ENCODE assay signal across 22 cellular contexts in the genomic region with DNA sequence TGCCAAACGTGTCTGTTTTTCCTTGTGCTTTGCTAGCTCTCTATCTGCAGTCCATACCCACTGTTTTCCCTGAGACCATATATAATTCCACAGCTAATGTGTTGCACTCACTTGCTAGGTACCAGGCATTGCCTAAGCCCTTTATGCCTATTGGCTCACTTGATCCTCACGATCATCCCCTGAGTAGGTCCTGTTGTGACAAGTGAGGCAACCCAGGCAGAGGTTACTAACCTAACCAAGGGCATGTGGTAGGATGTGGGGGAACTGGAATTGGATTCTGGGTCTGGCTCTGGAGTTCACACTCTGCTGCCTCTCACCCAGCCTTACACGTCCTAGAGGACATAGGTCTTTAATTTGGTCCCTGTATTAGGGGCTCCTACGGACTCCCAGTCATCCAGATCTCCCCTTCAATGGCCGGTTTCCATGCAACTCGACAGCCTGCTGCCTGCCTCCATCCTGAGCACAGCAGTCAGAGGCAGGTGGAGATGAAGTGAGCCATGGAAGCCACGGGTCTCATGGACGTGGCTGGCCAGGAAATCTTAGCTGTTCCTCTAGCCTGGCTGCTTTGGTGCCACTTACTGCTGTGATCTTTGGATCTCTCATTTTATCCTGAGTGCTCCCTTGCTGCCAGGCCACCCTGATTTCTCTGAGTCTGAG. TPM values are rescaled to one million over a fixed set of nuclear protein-coding genes. Genes with fewer than 3 reads are reported as not detected.
A peak's percentile ranks its signal among the peaks of the same experiment; 100 is the strongest.
DNase-seq lines count a peak whose midpoint lies in the region; ATAC-seq and TF ChIP-seq lines count a peak whose summit lies in the region.
"Had no signal": no experiment of that assay in that cellular context is flagged by ENCODE, and none has a peak within 500 bp of the region (broad histone marks: within the 10 kb centered on the region; RNA-seq: fewer than 3 reads in every experiment).

No MANE protein-coding gene starts in this region.

- CTCF ChIA-PET in Caco-2 (lab: Charles Lee), result interaction anchor here (0.6 to 3.7 kb wide), 4 partner anchors 9 to 215 kb away, joined by 3 to 20 read pairs (median 6); no protein-coding TSS in a partner anchor

- H3K27me3 Mint-ChIP-seq in Caco-2 (ENCODE audit: insufficient read depth, unreplicated experiment), result no peaks in the 10 kb centered on the region

- peak overlapping the region; percentile 65 for H3K18ac ChIP-seq in neuronal stem cell (ENCODE audit: low read length)

- H3K9me3 ChIP-seq in Caco-2 (no peaks in the 10 kb centered on the region), SJCRH30 (replicated peaks) (no peaks in the 10 kb centered on the region), esophagus muscularis mucosa (no peaks in the 10 kb centered on the region), neuronal stem cell (replicated peaks in 1 of 2; ENCODE audit: control insufficient read depth in 2 of 2, insufficient read depth in 1 of 2, low read depth in 1 of 2, low read length in 2 of 2) (no peaks in the 10 kb centered on the region)
- H3K9me3 ChIP-seq: tibial nerve had no signal

- peaks cover 52% of the 10 kb centered on the region for H3K4me1 Mint-ChIP-seq in Caco-2 (ENCODE audit: low read depth, unreplicated experiment)
- H3K4me1 Mint-ChIP-seq: activated B cell treated with CpG ODN at 0.5 μM for 24 hours, naive B cell had no signal

- no peak overlapping the region for H3K23ac ChIP-seq in neuronal stem cell (ENCODE audit: low read depth, low read length, poor library complexity)

- intact Hi-C loops in Caco-2 (cut with micrococcal nuclease; ENCODE audit: unreplicated experiment) (no loop called here), esophagus muscularis mucosa (cut with DNase I) (no loop called here)

- TF ChIP-seq CTCF in Caco-2 (IDR thresholded peaks at IDR 0.05; ENCODE audit: insufficient read depth in 1 of 2, low read depth in 1 of 2, low read length in 1 of 2, severe bottlenecking in 1 of 2, unreplicated experiment in 1 of 2), result no peak
- TF ChIP-seq CTCF in esophagus muscularis mucosa (IDR thresholded peaks at IDR 0.05), result no peak

- H3K4me3 Mint-ChIP-seq in Caco-2 (ENCODE audit: unreplicated experiment), result peak overlapping the region; percentile 18
- H3K4me3 Mint-ChIP-seq: activated B cell treated with CpG ODN at 0.5 μM for 24 hours, naive B cell had no signal

- BruUV-seq in Caco-2 (replicated peaks; lab: Mats Ljungman, UMichigan), result no TSS peak

- no peak overlapping the region for H2BK5ac ChIP-seq in neuronal stem cell (ENCODE audit: low read length)

- H3K79me1 ChIP-seq in neuronal stem cell (ENCODE audit: low read depth, low read length), result no peaks in the 10 kb centered on the region

- no peak overlapping the region for H4K8ac ChIP-seq in neuronal stem cell (ENCODE audit: low read depth, low read length)

- peak overlapping the region; percentile 92 for H3K27ac Mint-ChIP-seq in Caco-2 (ENCODE audit: unreplicated experiment)
- H3K27ac Mint-ChIP-seq: activated B cell treated with CpG ODN at 0.5 μM for 24 hours, naive B cell had no signal

- no peak for DNase-seq in Caco-2
- DNase-seq in SJCRH30, result no peak
- DNase-seq in esophagus muscularis mucosa (ENCODE audit: extremely low spot score), result no peak
- DNase-seq in neuronal stem cell (ENCODE audit: low spot score), result no peak
- no peak for DNase-seq in DMS114 treated with DMSO at 0.1 percent for 48 hours (lab: John Stamatoyannopoulos, UW; ENCODE audit: unreplicated experiment)
- no peak for DNase-seq in UCSD-AML1 (lab: John Stamatoyannopoulos, UW; ENCODE audit: unreplicated experiment)
- DNase-seq: activated B cell treated with CpG ODN at 0.5 μM for 24 hours; activated naive CD4-positive, alpha-beta T cell treated with Interleukin-2 at 50 U/mL for 16 hours; caudate nucleus; islet precursor cell; naive B cell; NCI-H1436; NCI-H226; OCI-M1; retina; stimulated activated CD4-positive, alpha-beta T cell treated with anti-CD3 and anti-CD28 coated beads, Interleukin-2, amount 100 ng/mL, for 24 hours; T-helper 1 cell had no signal

- H3K4me2 ChIP-seq in neuronal stem cell (ENCODE audit: insufficient read depth, low read length, poor library complexity, severe bottlenecking), result no peak overlapping the region
- H3K4me2 ChIP-seq: KMS-11 had no signal

- no peak overlapping the region for H3K9ac ChIP-seq in neuronal stem cell (ENCODE audit: low read depth, low read length, poor library complexity)
- H3K9ac ChIP-seq: KMS-11 had no signal

- no peaks in the 10 kb centered on the region for H3K9me3 Mint-ChIP-seq in Caco-2 (ENCODE audit: unreplicated experiment)
- H3K9me3 Mint-ChIP-seq: activated B cell treated with CpG ODN at 0.5 μM for 24 hours, naive B cell had no signal

- no peak for TF ChIP-seq POLR2A in esophagus muscularis mucosa (IDR thresholded peaks at IDR 0.05; ENCODE audit: low read depth)

- H3K27ac ChIP-seq in SJCRH30 (peak overlapping the region; percentile 89; the same call in 1 of the 2 replicates), esophagus muscularis mucosa (replicated peaks in 1 of 4) (peak overlapping the region; percentile 49 to 74 (median 69)), neuronal stem cell (replicated peaks; ENCODE audit: low read length) (peak overlapping the region; percentile 91)
- H3K27ac ChIP-seq: HL-60, KMS-11 had no signal

- H3K36me3 ChIP-seq in Caco-2 (ENCODE audit: control insufficient read depth, insufficient read depth, low read length), result no peaks in the 10 kb centered on the region
- H3K36me3 ChIP-seq in SJCRH30, result no peaks in the 10 kb centered on the region
- no peaks in the 10 kb centered on the region for H3K36me3 ChIP-seq in esophagus muscularis mucosa
- H3K36me3 ChIP-seq in neuronal stem cell (replicated peaks in 1 of 2; ENCODE audit: control insufficient read depth in 2 of 2, insufficient read depth in 2 of 2, low read length in 2 of 2), result no peaks in the 10 kb centered on the region
- H3K36me3 ChIP-seq: tibial nerve had no signal

- WGBS in esophagus muscularis mucosa, result 91% methylated on average over 8 of the region's 8 CpGs
- WGBS in neuronal stem cell (ENCODE audit: extremely low coverage in 2 of 2, insufficient read length in 2 of 2, insufficient replicate concordance in 1 of 2), 2 donors, result no CpG with 5 or more reads among the region's 8 CpGs

- no peak for TF ChIP-seq EP300 in esophagus muscularis mucosa (IDR thresholded peaks at IDR 0.05)

- peaks cover 19% of the 10 kb centered on the region for H3K36me3 Mint-ChIP-seq in Caco-2 (ENCODE audit: insufficient read depth, unreplicated experiment)
- H3K36me3 Mint-ChIP-seq: naive B cell had no signal

- no peak overlapping the region for H3K14ac ChIP-seq in neuronal stem cell (ENCODE audit: low read length)

- no peak overlapping the region for H2AK5ac ChIP-seq in neuronal stem cell (ENCODE audit: low read depth, low read length)

- peak overlapping the region; percentile 4 for H2BK120ac ChIP-seq in neuronal stem cell (ENCODE audit: low read depth, low read length)

- no peaks in the 10 kb centered on the region for H3K27me3 ChIP-seq in Caco-2 (replicated peaks; ENCODE audit: control insufficient read depth, insufficient read depth, low read length)
- H3K27me3 ChIP-seq in SJCRH30, result no peaks in the 10 kb centered on the region
- H3K27me3 ChIP-seq in esophagus muscularis mucosa, result no peaks in the 10 kb centered on the region
- no peaks in the 10 kb centered on the region for H3K27me3 ChIP-seq in neuronal stem cell (ENCODE audit: control insufficient read depth in 3 of 3, insufficient read depth in 3 of 3, low read depth in 1 of 3, low read length in 3 of 3)
- H3K27me3 ChIP-seq: tibial nerve had no signal

- peaks cover 70% of the 10 kb centered on the region for H3K4me1 ChIP-seq in Caco-2
- H3K4me1 ChIP-seq in SJCRH30, result peaks cover 55% of the 10 kb centered on the region
- H3K4me1 ChIP-seq in esophagus muscularis mucosa, result peaks cover 44 to 64% (median 49%) of the 10 kb centered on the region in 4 donors
- peaks cover 13 to 25% of the 10 kb centered on the region in 2 donors for H3K4me1 ChIP-seq in neuronal stem cell (ENCODE audit: control insufficient read depth in 2 of 2, insufficient read depth in 1 of 2, low read depth in 1 of 2, low read length in 2 of 2)

- no peak overlapping the region for H3K4me3 ChIP-seq in Caco-2 (ENCODE audit: low read depth, low read length)
- H3K4me3 ChIP-seq in SJCRH30, result no peak overlapping the region
- H3K4me3 ChIP-seq in esophagus muscularis mucosa, result no peak overlapping the region
- H3K4me3 ChIP-seq in neuronal stem cell (ENCODE audit: low read length in 2 of 2), result no peak overlapping the region
- H3K4me3 ChIP-seq: tibial nerve had no signal

- ATAC-seq in HG03354 (IDR thresholded peaks at IDR 0.05; ENCODE audit: poor library complexity, severe bottlenecking, unreplicated experiment), result no peak
- no peak for ATAC-seq in GM21825 (IDR thresholded peaks at IDR 0.05; ENCODE audit: unreplicated experiment)

- no peak overlapping the region for H4K91ac ChIP-seq in neuronal stem cell (ENCODE audit: low read depth, low read length, poor library complexity)

- H2BK12ac ChIP-seq in neuronal stem cell (ENCODE audit: low read length), result peak overlapping the region; percentile 5

- no peak overlapping the region for H2BK15ac ChIP-seq in neuronal stem cell (ENCODE audit: low read length)

- H2AFZ ChIP-seq in neuronal stem cell (ENCODE audit: low read length), result no peak overlapping the region

- POLR2A ChIA-PET in Caco-2 (lab: Charles Lee), result interaction anchor here (1.9 kb wide), 1 partner anchor 154 kb away, joined by 5 read pairs; a partner anchor contains a TSS

- H3K4ac ChIP-seq in neuronal stem cell (ENCODE audit: low read length), result no peak overlapping the region

RNA-seq across cellular contexts. Expression of a gene that starts 38.9 kb away (rescaled TPM):
- 4.3 and 6.4 TPM in 2 replicates for total RNA-seq in Caco-2 (2022)
- total RNA-seq in SJCRH30 (2014; rRNA removed; shearing (Covaris generic)), result 13.0 and 15.9 TPM in 2 replicates
- 100 to 1,000 TPM; 192 to 274 (median 234) TPM for total RNA-seq in esophagus muscularis mucosa
- 0.64 TPM for polyA plus RNA-seq in neuronal stem cell (2013, experiment 1 of 2)
- 0.76 TPM for polyA plus RNA-seq in neuronal stem cell (2013, experiment 2 of 2)

Comparison
In these comparisons a context has a peak if more than half of its experiments do, and no peak if none do; other contexts are left out.
1. RNA of a gene that starts 38.9 kb away (total RNA-seq): 192 to 274 TPM in esophagus muscularis mucosa; 13.0 to 15.9 TPM in SJCRH30 and 4.3 to 6.4 TPM in Caco-2; every median in the first group is over 10 times any median in the second.
2. Peak in every context shown above with its lines, with median percentiles within 50 percentile points of each other: H3K27ac ChIP-seq.